ENCODE assay signal across 1 cellular context in genomic region chr15:85582719-85583089, GRCh38.
TF ChIP-seq lines count a peak whose summit lies in the region.

No MANE protein-coding gene starts in this region.

TF ChIP-seq in GM23338, 12 proteins besides CTCF, POLR2A, EP300 and RAD21 (continued from another document):
- TF ChIP-seq ZNF462 (CRISPR knock-in tag; IDR thresholded peaks at IDR 0.05), result no peak
- no peak for TF ChIP-seq STAT1 (IDR thresholded peaks at IDR 0.05; ENCODE audit: unreplicated experiment)
- TF ChIP-seq JUNB (IDR thresholded peaks at IDR 0.05; ENCODE audit: unreplicated experiment), result no peak
- TF ChIP-seq POLR2AphosphoS5 (IDR thresholded peaks at IDR 0.05; ENCODE audit: low read depth), result no peak
